Comparison of ENCODE assay signal across 14 cellular contexts in the genomic region with DNA sequence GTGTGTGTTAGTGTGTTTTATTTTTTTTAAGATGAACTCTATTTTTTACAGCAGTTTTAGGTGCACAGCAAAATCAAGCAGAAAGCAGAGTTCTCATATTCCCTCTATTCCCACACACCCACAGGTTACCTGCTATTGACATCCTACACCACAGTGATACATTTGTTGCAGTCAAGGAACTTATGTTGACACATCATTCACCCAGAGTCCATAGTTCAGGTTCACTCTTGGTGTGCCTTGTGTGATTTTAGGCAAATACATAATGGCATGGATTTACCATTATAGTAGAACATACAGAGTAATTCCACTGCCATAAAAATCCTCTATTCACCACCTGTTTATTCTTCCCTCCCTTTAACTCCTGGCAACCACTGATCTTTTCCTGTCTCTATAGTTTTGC.
"Had no signal": no experiment of that assay in that cellular context is flagged by ENCODE, and none has a peak within 500 bp of the region (broad histone marks: within the 10 kb centered on the region; RNA-seq: fewer than 3 reads in every experiment).

No MANE protein-coding gene starts in this region.

- H3K27me3 Mint-ChIP-seq: stimulated activated naive CD8-positive, alpha-beta T cell treated with anti-CD3 and anti-CD28 coated beads, Interleukin-15, Interleukin-2, amounts not matched to agents 100 ng/mL and 50 ng/mL, for 24 hours had no signal

- H3K9me3 ChIP-seq: body of pancreas, left ventricle myocardium inferior, prostate gland, right atrium auricular region had no signal

- H3K4me3 ChIP-seq: body of pancreas, left ventricle myocardium inferior, prostate gland, right atrium auricular region had no signal

- H3K9me3 Mint-ChIP-seq: activated naive CD4-positive, alpha-beta T cell treated with anti-CD3 and anti-CD28 coated beads for 36 hours; stimulated activated naive CD8-positive, alpha-beta T cell treated with anti-CD3 and anti-CD28 coated beads, Interleukin-15, Interleukin-2, amounts not matched to agents 100 ng/mL and 50 ng/mL, for 24 hours had no signal

- ATAC-seq: body of pancreas had no signal

- H3K4me3 Mint-ChIP-seq: activated naive CD4-positive, alpha-beta T cell treated with anti-CD3 and anti-CD28 coated beads for 36 hours; neural crest cell; stimulated activated naive CD8-positive, alpha-beta T cell treated with anti-CD3 and anti-CD28 coated beads, Interleukin-15, Interleukin-2, amounts not matched to agents 100 ng/mL and 50 ng/mL, for 24 hours had no signal

- FAIRE-seq: frontal cortex, kidney had no signal

- H3K36me3 ChIP-seq: left ventricle myocardium inferior, prostate gland, right atrium auricular region had no signal

- DNase-seq: activated CD4-positive, alpha-beta T cell treated with anti-CD3 and anti-CD28 coated beads, Interleukin-2, amount 50 U/mL, for 4 hours; activated naive CD4-positive, alpha-beta T cell treated with anti-CD3 and anti-CD28 coated beads for 36 hours; body of pancreas; head of caudate nucleus; kidney; left ventricle myocardium inferior; stimulated activated CD4-positive, alpha-beta T cell treated with anti-CD3 and anti-CD28 coated beads, Interleukin-2, amount 100 ng/mL, for 48 hours; T-helper 2 cell had no signal

- H3K27ac Mint-ChIP-seq: activated naive CD4-positive, alpha-beta T cell treated with anti-CD3 and anti-CD28 coated beads for 36 hours; stimulated activated naive CD8-positive, alpha-beta T cell treated with anti-CD3 and anti-CD28 coated beads, Interleukin-15, Interleukin-2, amounts not matched to agents 100 ng/mL and 50 ng/mL, for 24 hours had no signal

- H3K27me3 ChIP-seq: body of pancreas, right atrium auricular region had no signal

- H3K27ac ChIP-seq: body of pancreas, left ventricle myocardium inferior, prostate gland, right atrium auricular region, VCaP had no signal
